Comparison of ENCODE assay signal across 8 cellular contexts in genomic region chr3:10115326-10116137, GRCh38. TPM values are rescaled to one million over a fixed set of nuclear protein-coding genes. Genes with fewer than 3 reads are reported as not detected.
DNase-seq lines count a peak whose midpoint lies in the region; ATAC-seq, FAIRE-seq and TF ChIP-seq lines count a peak whose summit lies in the region.

TSS of gene BRK1 (plus strand) at chr3:10115675. CDS start at chr3:10115702, 27 bp downstream.

- TF ChIP-seq CTCF in adrenal gland (IDR thresholded peaks at IDR 0.05), result peak in 2 of 6 experiments; percentile 11 to 20
- no peak for TF ChIP-seq CTCF in heart right ventricle (IDR thresholded peaks at IDR 0.05)
- TF ChIP-seq CTCF in upper lobe of left lung (IDR thresholded peaks at IDR 0.05), result peak in 2 of 6 experiments; percentile 3 to 9

- peaks cover 8 to 26% of the 10 kb centered on the region in 2 donors for H3K4me1 ChIP-seq in adrenal gland (replicated peaks in 1 of 2)
- H3K4me1 ChIP-seq in heart right ventricle, result peaks cover 3 to 44% (median 31%) of the 10 kb centered on the region in 9 donors
- peaks cover 15 to 36% (median 24%) of the 10 kb centered on the region in 4 donors for H3K4me1 ChIP-seq in upper lobe of left lung

- H3K27ac ChIP-seq in adrenal gland (peak within 1 kb of the TSS in 4 of 5 donors; percentile 36 to 87 (median 62)), heart right ventricle (peak within 1 kb of the TSS in 9 of 10 donors; percentile 66 to 90 (median 83)), upper lobe of left lung (peak within 1 kb of the TSS; percentile 84 to 90 (median 85))

- H3K4me3 ChIP-seq in adrenal gland (peak within 1 kb of the TSS; percentile 9 to 74 (median 53)), heart right ventricle (peak within 1 kb of the TSS; percentile 77 to 97 (median 84)), upper lobe of left lung (peak within 1 kb of the TSS; percentile 87 to 99 (median 95))

- ATAC-seq in HG02852 (IDR thresholded peaks at IDR 0.05; ENCODE audit: unreplicated experiment) (peak; percentile 96), heart right ventricle (peak; percentile 100), upper lobe of left lung (ENCODE audit: low FRiP score in 2 of 2) (peak; percentile 99)

- 0 to 1% (median 1%) methylated on average over 33 to 54 of the region's 54 CpGs for WGBS in adrenal gland, 4 donors
- 1% methylated on average over 54 of the region's 54 CpGs for WGBS in heart right ventricle, 2 donors
- WGBS in upper lobe of left lung, 2 donors, result 0 to 1% methylated on average over 33 to 54 of the region's 54 CpGs

- peak; percentile 95 for TF ChIP-seq POLR2A in GM12892 (IDR thresholded peaks at IDR 0.05; ENCODE audit: low read depth, low read length)
- TF ChIP-seq POLR2A in adrenal gland (IDR thresholded peaks at IDR 0.05), result peak; percentile 70 to 91
- peak in 3 of 4 donors; percentile 61 to 93 (median 81) for TF ChIP-seq POLR2A in upper lobe of left lung (IDR thresholded peaks at IDR 0.05)

- H3K27me3 ChIP-seq in adrenal gland, result no peaks in the 10 kb centered on the region
- no peaks in the 10 kb centered on the region for H3K27me3 ChIP-seq in heart right ventricle
- no peaks in the 10 kb centered on the region for H3K27me3 ChIP-seq in upper lobe of left lung

- no peak for TF ChIP-seq EP300 in upper lobe of left lung (IDR thresholded peaks at IDR 0.05)

- H3K36me3 ChIP-seq in adrenal gland (replicated peaks in 1 of 2), result no peaks in the 10 kb centered on the region
- H3K36me3 ChIP-seq in heart right ventricle, result peaks cover 0 to 26% (median 0%) of the 10 kb centered on the region in 9 donors
- peaks cover 0 to 11% (median 2%) of the 10 kb centered on the region in 4 donors for H3K36me3 ChIP-seq in upper lobe of left lung

- peak; percentile 99 for FAIRE-seq in GM12892 (lab: Jason Lieb, UNC)

- H3K9me3 ChIP-seq in adrenal gland (replicated peaks in 1 of 3), result no peaks in the 10 kb centered on the region
- H3K9me3 ChIP-seq in heart right ventricle, result no peaks in the 10 kb centered on the region
- no peaks in the 10 kb centered on the region for H3K9me3 ChIP-seq in upper lobe of left lung

- intact Hi-C loops in adrenal gland (cut with DNase I), result no loop called here
- intact Hi-C loops in heart right ventricle (cut with DNase I), result loop anchor here in 3 of 10 donors (1.0 to 10.0 kb wide), 4 partner anchors 26 to 181 kb away; partner anchors contain the start of genes FANCD2 (in 2 of the 3), CRELD1 (in 1 of the 3) and VHL (in 1 of the 3)
- intact Hi-C loops in posterior cingulate gyrus (cut with DNase I), result no loop called here

- peak; percentile 97 for DNase-seq in GM12892 (ENCODE audit: insufficient read length)
- DNase-seq in NCI-H146 (lab: John Stamatoyannopoulos, UW), result peak; percentile 94
- peak; percentile 86 to 98 (median 92) for DNase-seq in T-helper 1 cell
- peak; percentile 93 to 99 (median 96) for DNase-seq in adrenal gland
- DNase-seq in heart right ventricle, result peak; percentile 94 to 95
- DNase-seq in posterior cingulate gyrus, result peak; percentile 85 to 99 (median 92)
- peak; percentile 96 to 98 for DNase-seq in upper lobe of left lung

RNA-seq across cellular contexts. Expression of gene BRK1, which starts in this region (rescaled TPM):
- 197 TPM for polyA plus RNA-seq in GM12892 (2012; ENCODE audit: missing spikeins)
- total RNA-seq in adrenal gland, result 100 to 1,000 TPM in 5 of 8 donors, 10 to 100 TPM in 3; 41.7 to 161 (median 109) TPM
- 100 to 1,000 TPM in 1 of 3 donors, 10 to 100 TPM in 2; 78.2 to 171 (median 94.1) TPM for polyA plus RNA-seq in adrenal gland
- 100 to 1,000 TPM in 2 of 10 donors, 10 to 100 TPM in 8; 80.3 to 101 (median 94.8) TPM for total RNA-seq in heart right ventricle
- 100 to 1,000 TPM in 1 of 2 donors, 10 to 100 TPM in 1; 62.0 to 151 TPM for polyA plus RNA-seq in heart right ventricle
- total RNA-seq in upper lobe of left lung, result 100 to 1,000 TPM in 2 of 6 donors, 10 to 100 TPM in 4; 43.3 to 115 (median 81.8) TPM

Comparison
In these comparisons a context has a peak if more than half of its experiments do, and no peak if none do; other contexts are left out.
1. Peak in every context shown above with its lines: DNase-seq, ATAC-seq, H3K4me3 ChIP-seq and H3K27ac ChIP-seq.